Comparison of ENCODE assay signal across 26 cellular contexts in genomic region chr21:19529031-19529430, GRCh38.
"Had no signal": no experiment of that assay in that cellular context is flagged by ENCODE, and none has a peak within 500 bp of the region (broad histone marks: within the 10 kb centered on the region; RNA-seq: fewer than 3 reads in every experiment).

No MANE protein-coding gene starts in this region.

- H3K36me3 Mint-ChIP-seq: mesothelial cell of epicardium; naive B cell; natural killer cell; stimulated activated memory B cell treated with anti-CD40 and anti-IgM and Interleukin-4, amounts not matched to agents 10 μg/mL and 1 μg/mL and 100 μg/mL, for 72 hours; type B pancreatic cell had no signal

- DNase-seq: islet precursor cell; left ventricle myocardium inferior; mesendoderm; naive B cell; natural killer cell; nephron progenitor cell; occipital lobe; right lobe of liver; stimulated activated CD4-positive, alpha-beta T cell treated with anti-CD3 and anti-CD28 coated beads, Interleukin-1b, Interleukin-23, amount 100 ng/mL, for 48 hours; stimulated activated CD4-positive, alpha-beta T cell treated with anti-CD3 and anti-CD28 coated beads, Interleukin-2, amount 100 ng/mL, for 48 hours; stimulated activated CD4-positive, alpha-beta T cell treated with anti-CD3 and anti-CD28 coated beads, Interleukin-4, amount 100 ng/mL, for 4 hours; stimulated activated CD8-positive, alpha-beta memory T cell treated with anti-CD3 and anti-CD28 coated beads, Interleukin-4, amount 100 ng/mL, for 48 hours; stimulated activated naive CD4-positive, alpha-beta T cell treated with Interleukin-2 at 50 U/mL for 16 hours; stimulated activated naive CD8-positive, alpha-beta T cell treated with anti-CD3 and anti-CD28 coated beads, Interleukin-15, amount 100 ng/mL, for 72 hours; substantia nigra; uterus had no signal

- H3K4me1 Mint-ChIP-seq: naive B cell; natural killer cell; nephron progenitor cell; stimulated activated memory B cell treated with anti-CD40 and anti-IgM and Interleukin-4, amounts not matched to agents 10 μg/mL and 1 μg/mL and 100 μg/mL, for 72 hours; stimulated activated naive CD8-positive, alpha-beta T cell treated with anti-CD3 and anti-CD28 coated beads, Interleukin-15, amount 100 ng/mL, for 72 hours had no signal

- H3K9ac ChIP-seq: neural progenitor cell, parathyroid adenoma had no signal

- H3K4me2 ChIP-seq: neural progenitor cell, smooth muscle cell had no signal

- H3K4me1 ChIP-seq: left ventricle myocardium inferior, neural progenitor cell, parathyroid adenoma, right atrium auricular region, right lobe of liver, tibial nerve, uterus had no signal

- H3K36me3 ChIP-seq: left ventricle myocardium inferior, neural progenitor cell, neutrophil, right atrium auricular region, right lobe of liver, tibial nerve, uterus had no signal

- H3K4me3 Mint-ChIP-seq: mesothelial cell of epicardium; naive B cell; natural killer cell; nephron progenitor cell; neural progenitor cell; stimulated activated memory B cell treated with anti-CD40 and anti-IgM and Interleukin-4, amounts not matched to agents 10 μg/mL and 1 μg/mL and 100 μg/mL, for 72 hours; stimulated activated naive CD8-positive, alpha-beta T cell treated with anti-CD3 and anti-CD28 coated beads, Interleukin-15, amount 100 ng/mL, for 72 hours; type B pancreatic cell had no signal

- H3K79me2 ChIP-seq: parathyroid adenoma had no signal

- ATAC-seq: natural killer cell; right lobe of liver; stimulated activated memory B cell treated with anti-CD40 and anti-IgM and Interleukin-4, amounts not matched to agents 10 μg/mL and 1 μg/mL and 100 μg/mL, for 72 hours; stimulated activated naive CD8-positive, alpha-beta T cell treated with anti-CD3 and anti-CD28 coated beads, Interleukin-15, amount 100 ng/mL, for 72 hours had no signal

- H3K9me3 ChIP-seq: left ventricle myocardium inferior, neutrophil, right atrium auricular region, right lobe of liver, tibial nerve, uterus had no signal

- H3K9me3 Mint-ChIP-seq: nephron progenitor cell, type B pancreatic cell had no signal

- H3K27me3 Mint-ChIP-seq: naive B cell; stimulated activated memory B cell treated with anti-CD40 and anti-IgM and Interleukin-4, amounts not matched to agents 10 μg/mL and 1 μg/mL and 100 μg/mL, for 72 hours; stimulated activated naive CD8-positive, alpha-beta T cell treated with anti-CD3 and anti-CD28 coated beads, Interleukin-15, amount 100 ng/mL, for 72 hours; type B pancreatic cell had no signal

- H3K27ac Mint-ChIP-seq: mesothelial cell of epicardium; naive B cell; natural killer cell; nephron progenitor cell; neural progenitor cell; stimulated activated memory B cell treated with anti-CD40 and anti-IgM and Interleukin-4, amounts not matched to agents 10 μg/mL and 1 μg/mL and 100 μg/mL, for 72 hours; stimulated activated naive CD8-positive, alpha-beta T cell treated with anti-CD3 and anti-CD28 coated beads, Interleukin-15, amount 100 ng/mL, for 72 hours; type B pancreatic cell had no signal

- H3K4me3 ChIP-seq: left ventricle myocardium inferior, lung, neural progenitor cell, right atrium auricular region, right lobe of liver, smooth muscle cell, tibial nerve, uterus had no signal

- H3K27ac ChIP-seq: left ventricle myocardium inferior, neural progenitor cell, neutrophil, parathyroid adenoma, right atrium auricular region, right lobe of liver, tibial nerve, uterus had no signal

- H3K27me3 ChIP-seq: neural progenitor cell, neutrophil, right atrium auricular region, right lobe of liver, tibial nerve, uterus had no signal

- H2AFZ ChIP-seq: neural progenitor cell, parathyroid adenoma had no signal
